In the genomic region with DNA sequence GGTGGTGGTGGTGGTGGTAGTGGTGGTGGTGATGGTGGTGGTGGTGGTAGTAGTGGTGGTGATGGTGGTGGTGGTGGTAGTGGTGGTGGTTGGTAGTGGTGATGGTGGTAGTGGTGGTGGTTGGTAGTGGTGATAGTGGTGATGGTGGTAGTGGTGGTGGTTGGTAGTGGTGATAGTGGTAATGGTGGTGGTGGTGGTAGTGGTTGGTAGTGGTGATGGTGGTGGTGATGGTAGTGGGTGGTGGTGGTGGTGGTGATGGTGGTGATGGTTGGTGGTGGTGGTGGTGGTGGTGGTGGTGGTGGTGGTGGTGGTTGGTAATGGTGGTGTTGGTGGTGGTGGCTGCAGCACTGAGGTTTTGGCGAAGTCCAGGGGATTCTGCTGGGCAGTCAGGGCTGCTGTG, we compare ENCODE assay signal across 2 cellular contexts.
TF ChIP-seq lines count a peak whose summit lies in the region.

No MANE protein-coding gene starts in this region.

TF ChIP-seq in A549, 52 proteins besides CTCF, POLR2A, EP300 and RAD21:
- TF ChIP-seq, protein P1, sequence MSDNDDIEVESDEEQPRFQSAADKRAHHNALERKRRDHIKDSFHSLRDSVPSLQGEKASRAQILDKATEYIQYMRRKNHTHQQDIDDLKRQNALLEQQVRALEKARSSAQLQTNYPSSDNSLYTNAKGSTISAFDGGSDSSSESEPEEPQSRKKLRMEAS (IDR thresholded peaks at IDR 0.05): no peak
- TF ChIP-seq TFCP2L1 (CRISPR knock-in tag; IDR thresholded peaks at IDR 0.05) (no peak), CBX2 (IDR thresholded peaks at IDR 0.05; ENCODE audit: borderline replicate concordance, low read depth) (no peak), FOSL2 (IDR thresholded peaks at IDR 0.05) (no peak), FOSL2 (CRISPR knock-in tag; IDR thresholded peaks at IDR 0.05) (no peak), RFX5 (IDR thresholded peaks at IDR 0.05) (no peak), ZFP36 (IDR thresholded peaks at IDR 0.05; ENCODE audit: borderline replicate concordance, partially characterized antibody) (no peak), HOXB5 (CRISPR knock-in tag; IDR thresholded peaks at IDR 0.05) (no peak), ZSCAN20 (CRISPR knock-in tag; IDR thresholded peaks at IDR 0.05) (no peak), EHF (CRISPR knock-in tag; IDR thresholded peaks at IDR 0.05) (no peak), HOXB13 (CRISPR knock-in tag; IDR thresholded peaks at IDR 0.05; ENCODE audit: low read depth) (no peak), NR3C1 (IDR thresholded peaks at IDR 0.05) (no peak), TP53 (CRISPR knock-in tag; IDR thresholded peaks at IDR 0.05) (no peak), HDAC2 (IDR thresholded peaks at IDR 0.05) (no peak), CEBPB (IDR thresholded peaks at IDR 0.05) (no peak), RCOR1 (IDR thresholded peaks at IDR 0.05; ENCODE audit: low read depth, low read length) (no peak), MAZ (IDR thresholded peaks at IDR 0.05; ENCODE audit: borderline replicate concordance, low read depth, low read length) (no peak)
- TF ChIP-seq, protein P2, sequence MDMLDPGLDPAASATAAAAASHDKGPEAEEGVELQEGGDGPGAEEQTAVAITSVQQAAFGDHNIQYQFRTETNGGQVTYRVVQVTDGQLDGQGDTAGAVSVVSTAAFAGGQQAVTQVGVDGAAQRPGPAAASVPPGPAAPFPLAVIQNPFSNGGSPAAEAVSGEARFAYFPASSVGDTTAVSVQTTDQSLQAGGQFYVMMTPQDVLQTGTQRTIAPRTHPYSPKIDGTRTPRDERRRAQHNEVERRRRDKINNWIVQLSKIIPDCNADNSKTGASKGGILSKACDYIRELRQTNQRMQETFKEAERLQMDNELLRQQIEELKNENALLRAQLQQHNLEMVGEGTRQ (IDR thresholded peaks at IDR 0.05): no peak
- TF ChIP-seq, protein P3, sequence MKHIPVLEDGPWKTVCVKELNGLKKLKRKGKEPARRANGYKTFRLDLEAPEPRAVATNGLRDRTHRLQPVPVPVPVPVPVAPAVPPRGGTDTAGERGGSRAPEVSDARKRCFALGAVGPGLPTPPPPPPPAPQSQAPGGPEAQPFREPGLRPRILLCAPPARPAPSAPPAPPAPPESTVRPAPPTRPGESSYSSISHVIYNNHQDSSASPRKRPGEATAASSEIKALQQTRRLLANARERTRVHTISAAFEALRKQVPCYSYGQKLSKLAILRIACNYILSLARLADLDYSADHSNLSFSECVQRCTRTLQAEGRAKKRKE (CRISPR knock-in tag; IDR thresholded peaks at IDR 0.05; ENCODE audit: low read depth): no peak

TF ChIP-seq in H1, 55 proteins besides CTCF, POLR2A, EP300 and RAD21:
- TF ChIP-seq RXRA (IDR thresholded peaks at IDR 0.05; ENCODE audit: insufficient read depth, low read depth, low read length) (no peak), CBX5 (IDR thresholded peaks at IDR 0.05; ENCODE audit: low read depth, low read length) (no peak), JUND (IDR thresholded peaks at IDR 0.05; ENCODE audit: low read length) (no peak), FOSL1 (IDR thresholded peaks at IDR 0.05; ENCODE audit: insufficient read depth, low read depth, low read length) (no peak), ASH2L (IDR thresholded peaks at IDR 0.05; ENCODE audit: low read length) (no peak), HDAC2 (IDR thresholded peaks at IDR 0.05; ENCODE audit: borderline replicate concordance in 1 of 2, low read depth in 2 of 2, low read length in 2 of 2) (no peak), SP2 (IDR thresholded peaks at IDR 0.05; ENCODE audit: low read length) (no peak), RNF2 (IDR thresholded peaks at IDR 0.05; ENCODE audit: borderline replicate concordance, low read depth, low read length, missing control alignments, poor library complexity, severe bottlenecking) (no peak), EZH2 (IDR thresholded peaks at IDR 0.05; ENCODE audit: low read depth, low read length, severe bottlenecking) (no peak), PHF8 (conservative IDR thresholded peaks at IDR 0.05; ENCODE audit: low read depth, low read length) (no peak), CEBPB (IDR thresholded peaks at IDR 0.05; ENCODE audit: low read depth, low read length) (no peak)
- TF ChIP-seq, protein P4, sequence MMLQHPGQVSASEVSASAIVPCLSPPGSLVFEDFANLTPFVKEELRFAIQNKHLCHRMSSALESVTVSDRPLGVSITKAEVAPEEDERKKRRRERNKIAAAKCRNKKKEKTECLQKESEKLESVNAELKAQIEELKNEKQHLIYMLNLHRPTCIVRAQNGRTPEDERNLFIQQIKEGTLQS (IDR thresholded peaks at IDR 0.05; ENCODE audit: insufficient read depth, low read depth, low read length): no peak
- TF ChIP-seq, protein P5, sequence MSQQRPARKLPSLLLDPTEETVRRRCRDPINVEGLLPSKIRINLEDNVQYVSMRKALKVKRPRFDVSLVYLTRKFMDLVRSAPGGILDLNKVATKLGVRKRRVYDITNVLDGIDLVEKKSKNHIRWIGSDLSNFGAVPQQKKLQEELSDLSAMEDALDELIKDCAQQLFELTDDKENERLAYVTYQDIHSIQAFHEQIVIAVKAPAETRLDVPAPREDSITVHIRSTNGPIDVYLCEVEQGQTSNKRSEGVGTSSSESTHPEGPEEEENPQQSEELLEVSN (IDR thresholded peaks at IDR 0.05): no peak
TF ChIP-seq in H1: peak in this region for 0.
